Comparison of ENCODE assay signal across 8 cellular contexts in genomic region chr1:63322248-63322943, GRCh38. TPM values are rescaled to one million over a fixed set of nuclear protein-coding genes. Genes with fewer than 3 reads are reported as not detected.
DNase-seq lines count a peak whose midpoint lies in the region; ATAC-seq, FAIRE-seq and TF ChIP-seq lines count a peak whose summit lies in the region.

TSS of gene FOXD3 (plus strand) at chr1:63322567. CDS start at chr1:63323059, 492 bp downstream.

- H4K20me1 ChIP-seq in H1 (replicated peaks in 1 of 2; ENCODE audit: control insufficient read depth in 1 of 2, insufficient read depth in 2 of 2, low read length in 2 of 2) = peaks cover 0 to 2% of the 10 kb centered on the region in 2 experiments

- peak within 1 kb of the TSS; percentile 98 for H2BK5ac ChIP-seq in H1 (ENCODE audit: low read depth, low read length)

- no peak for TF ChIP-seq EP300 in H1 (IDR thresholded peaks at IDR 0.05; ENCODE audit: borderline replicate concordance in 1 of 2, low read depth in 2 of 2, low read length in 2 of 2)

- H2BK12ac ChIP-seq in H1 (ENCODE audit: low read depth, low read length) = peak within 1 kb of the TSS; percentile 94

- H3K4me3 ChIP-seq in HUES64 (ENCODE audit: low read length) (peak within 1 kb of the TSS; percentile 74), H1 (ENCODE audit: extremely low read depth in 1 of 4, insufficient read depth in 2 of 4, low read depth in 3 of 4, low read length in 4 of 4) (peak within 1 kb of the TSS; percentile 57 to 80 (median 66))

- FAIRE-seq in H1 (lab: Jason Lieb, UNC) = no peak

- peak within 1 kb of the TSS; percentile 95 for H3K56ac ChIP-seq in H1 (replicated peaks; ENCODE audit: insufficient read length, low read depth, low read length)

- peaks cover 0 to 29% of the 10 kb centered on the region in 2 experiments; a peak in 3 of 4 replicates for H3K79me2 ChIP-seq in H1 (ENCODE audit: control insufficient read depth in 1 of 2, insufficient read depth in 2 of 2, low read length in 2 of 2)

- no peaks in the 10 kb centered on the region for H3K9me3 ChIP-seq in HUES64 (ENCODE audit: insufficient read depth, low read depth, low read length)
- H3K9me3 ChIP-seq in H1 (ENCODE audit: insufficient read depth in 2 of 2, low read depth in 1 of 2, low read length in 1 of 2) = no peaks in the 10 kb centered on the region

- peak in 1 of 2 experiments; percentile 78; a peak in 2 of 3 replicates for TF ChIP-seq POLR2A in H1 (IDR thresholded peaks at IDR 0.05; ENCODE audit: control extremely low read depth in 1 of 2, low read depth in 2 of 2, low read length in 2 of 2)

- no peak for TF ChIP-seq RAD21 in H1 (IDR thresholded peaks at IDR 0.05 in 1 of 2, conservative IDR thresholded peaks at IDR 0.05 in 1 of 2; ENCODE audit: low read depth in 2 of 2, low read length in 2 of 2)

- H3K27me3 ChIP-seq in HUES64 (ENCODE audit: insufficient read depth, low read length) = peaks cover 100% of the 10 kb centered on the region
- H3K27me3 ChIP-seq in H1 (replicated peaks in 1 of 4; ENCODE audit: control insufficient read depth in 3 of 4, extremely low read depth in 1 of 4, insufficient read depth in 3 of 4, low read length in 3 of 4) = peaks cover 3 to 74% (median 40%) of the 10 kb centered on the region in 4 experiments; a peak in 6 of 7 replicates

- no peak for TF ChIP-seq CTCF in H1 (IDR thresholded peaks at IDR 0.05; ENCODE audit: control extremely low read depth in 1 of 3, insufficient read depth in 1 of 3, low read depth in 1 of 3, low read length in 3 of 3)

- CTCF ChIA-PET in H1 (lab: Charles Lee; ENCODE audit: partially characterized antibody) = interaction anchor here (0.7 to 1.7 kb wide), 7 partner anchors 16 to 317 kb away, joined by 3 to 6 read pairs (median 3); partner anchors contain the start of gene ALG6

- H3K23me2 ChIP-seq in H1 (ENCODE audit: low read depth, low read length) = peaks cover 48% of the 10 kb centered on the region

- H2AFZ ChIP-seq in H1 (ENCODE audit: low read length) = no peak within 1 kb of the TSS

- ATAC-seq in GM19023 (IDR thresholded peaks at IDR 0.05; ENCODE audit: unreplicated experiment) = peak; percentile 59
- no peak for ATAC-seq in HG03135 (IDR thresholded peaks at IDR 0.05; ENCODE audit: unreplicated experiment)

- peak within 1 kb of the TSS; percentile 75 for H4K8ac ChIP-seq in H1 (ENCODE audit: extremely low read depth, insufficient read depth, low read length)

- no peak within 1 kb of the TSS for H3K4ac ChIP-seq in H1 (replicated peaks; ENCODE audit: insufficient read length, low read depth, low read length)

- peak within 1 kb of the TSS; percentile 50 for H3K9ac ChIP-seq in HUES64 (ENCODE audit: low read depth, low read length)
- peak within 1 kb of the TSS; percentile 42 to 76 (median 60); a peak in 6 of 7 replicates for H3K9ac ChIP-seq in H1 (replicated peaks in 1 of 4; ENCODE audit: extremely low read depth in 1 of 4, low read depth in 3 of 4, low read length in 3 of 4)

- DNase-seq in CD1c-positive myeloid dendritic cell (ENCODE audit: extremely low spot score) = peak; percentile 53
- peak; percentile 61 for DNase-seq in SW480 (ENCODE audit: low spot score)
- peak in 1 of 2 experiments; percentile 95 for DNase-seq in H1 (ENCODE audit: low read depth in 1 of 2, low spot score in 2 of 2)
- peak; percentile 46 for DNase-seq in mucosa of gallbladder (ENCODE audit: low spot score)
- DNase-seq in pons (ENCODE audit: low spot score) = no peak

- no peak within 1 kb of the TSS for H3K23ac ChIP-seq in H1 (ENCODE audit: insufficient read length)

- H2BK20ac ChIP-seq in H1 (ENCODE audit: low read length) = no peak within 1 kb of the TSS

- H3K4me2 ChIP-seq in H1 (ENCODE audit: insufficient read depth in 1 of 2, low read depth in 2 of 2, low read length in 2 of 2) = peak within 1 kb of the TSS; percentile 86 to 94

- H3K14ac ChIP-seq in H1 (ENCODE audit: insufficient read length) = no peak within 1 kb of the TSS

- no peaks in the 10 kb centered on the region for H3K79me1 ChIP-seq in H1 (ENCODE audit: low read depth, low read length)

- H3K36me3 ChIP-seq in HUES64 (ENCODE audit: insufficient read depth, low read length) (no peaks in the 10 kb centered on the region), H1 (ENCODE audit: control insufficient read depth in 2 of 4, insufficient read depth in 4 of 4, low read length in 3 of 4) (no peaks in the 10 kb centered on the region)

- H2AK5ac ChIP-seq in H1 (ENCODE audit: low read depth, low read length) = peak within 1 kb of the TSS; percentile 40; the same call in 1 of the 2 replicates

- H4K91ac ChIP-seq in H1 (replicated peaks; ENCODE audit: insufficient read length, low read length) = peak within 1 kb of the TSS; percentile 52

- H4K5ac ChIP-seq in H1 (ENCODE audit: insufficient read length, low read depth, low read length) = no peak within 1 kb of the TSS

- H3K4me1 ChIP-seq in HUES64 (ENCODE audit: insufficient read depth, low read length) (peaks cover 37% of the 10 kb centered on the region), H1 (replicated peaks in 1 of 4; ENCODE audit: control insufficient read depth in 3 of 4, insufficient read depth in 4 of 4, low read length in 3 of 4) (peaks cover 4 to 23% (median 12%) of the 10 kb centered on the region in 4 experiments)

- POLR2A ChIA-PET in H1 (lab: Charles Lee; ENCODE audit: partially characterized antibody) = interaction anchor here (0.8 to 3.1 kb wide), 6 partner anchors 9 to 250 kb away, joined by 3 to 20 read pairs (median 3); partner anchors contain the start of gene ALG6

- H3K27ac ChIP-seq in HUES64 (ENCODE audit: low read depth, low read length) = peak within 1 kb of the TSS; percentile 87; the same call in 1 of the 2 replicates
- H3K27ac ChIP-seq in H1 (ENCODE audit: low read depth, low read length) = peak within 1 kb of the TSS; percentile 79; the same call in 1 of the 2 replicates

- H2BK120ac ChIP-seq in H1 (replicated peaks; ENCODE audit: low read depth, low read length) = no peak within 1 kb of the TSS

- peak within 1 kb of the TSS; percentile 90 for H3K18ac ChIP-seq in H1 (ENCODE audit: extremely low read depth, low read length)

- peak within 1 kb of the TSS; percentile 72; the same call in 1 of the 2 replicates for H2BK15ac ChIP-seq in H1 (ENCODE audit: low read length)

- under 1% methylated on average over 74 of the region's 78 CpGs for WGBS in HUES64
- WGBS in H1 (ENCODE audit: extremely low coverage in 1 of 2, insufficient coverage in 1 of 2, insufficient read length in 1 of 2, insufficient replicate concordance in 2 of 2, low coverage in 1 of 2, low lambda C conversion rate in 2 of 2, missing lambda C conversion rate in 1 of 2), 2 experiments = 2% methylated on average over 63 of the region's 78 CpGs; no CpG with 5 or more reads in 1 of the 2 experiments

TF ChIP-seq in H1, 55 proteins besides CTCF, POLR2A, EP300 and RAD21 (continues in another document):
- no peak for TF ChIP-seq BRCA1 (IDR thresholded peaks at IDR 0.05; ENCODE audit: low read depth, low read length)
- TF ChIP-seq KDM5A (IDR thresholded peaks at IDR 0.05; ENCODE audit: low read length) = no peak
- peak; percentile 32 for TF ChIP-seq NANOG (IDR thresholded peaks at IDR 0.05; ENCODE audit: insufficient read depth, low read depth, low read length, poor library complexity, severe bottlenecking)
- no peak for TF ChIP-seq BACH1 (IDR thresholded peaks at IDR 0.05; ENCODE audit: low read length)
- TF ChIP-seq CHD2 (IDR thresholded peaks at IDR 0.05; ENCODE audit: low read length) = no peak
- no peak for TF ChIP-seq EZH2 (IDR thresholded peaks at IDR 0.05; ENCODE audit: low read depth, low read length, severe bottlenecking)
- TF ChIP-seq HDAC2 (IDR thresholded peaks at IDR 0.05; ENCODE audit: borderline replicate concordance in 1 of 2, low read depth in 2 of 2, low read length in 2 of 2) = no peak
- peak; percentile 13 for TF ChIP-seq TAF7 (optimal IDR thresholded peaks at IDR 0.05; ENCODE audit: borderline replicate concordance, low read depth, low read length)
- no peak for TF ChIP-seq SRF (IDR thresholded peaks at IDR 0.05; ENCODE audit: low read depth, low read length)
- TF ChIP-seq SIRT6 (IDR thresholded peaks at IDR 0.05; ENCODE audit: low read length) = no peak
- no peak for TF ChIP-seq ASH2L (IDR thresholded peaks at IDR 0.05; ENCODE audit: low read length)
- TF ChIP-seq GABPA (IDR thresholded peaks at IDR 0.05; ENCODE audit: borderline replicate concordance, insufficient read depth, low read length) = no peak
- TF ChIP-seq HDAC6 (IDR thresholded peaks at IDR 0.05; ENCODE audit: low read depth, low read length) = no peak
- TF ChIP-seq JUND (IDR thresholded peaks at IDR 0.05; ENCODE audit: low read length) = peak; percentile 53
- TF ChIP-seq SIX5 (IDR thresholded peaks at IDR 0.05; ENCODE audit: low read depth, low read length) = no peak
- no peak for TF ChIP-seq RFX5 (IDR thresholded peaks at IDR 0.05; ENCODE audit: borderline replicate concordance, low read depth, low read length)
- no peak for TF ChIP-seq SP2 (IDR thresholded peaks at IDR 0.05; ENCODE audit: low read length)
- TF ChIP-seq TBP (IDR thresholded peaks at IDR 0.05; ENCODE audit: low read depth, low read length) = peak; percentile 70; the same call in 1 of the 2 replicates
- TF ChIP-seq ATF3 (IDR thresholded peaks at IDR 0.05; ENCODE audit: insufficient read depth, low read depth, low read length) = peak; percentile 44; the same call in 1 of the 2 replicates
- TF ChIP-seq GTF2F1 (IDR thresholded peaks at IDR 0.05; ENCODE audit: borderline replicate concordance, low read depth, low read length) = no peak
- 0 out of 2 replicates have a peak, but pooled peaks have one; percentile 30 for TF ChIP-seq RBBP5 (IDR thresholded peaks at IDR 0.05; ENCODE audit: borderline replicate concordance, low read depth, low read length)
- TF ChIP-seq POLR2AphosphoS5 (IDR thresholded peaks at IDR 0.05; ENCODE audit: low read depth, low read length) = peak; percentile 76

RNA-seq across cellular contexts. Expression of gene FOXD3, which starts in this region (rescaled TPM):
- 10.0 TPM for polyA plus RNA-seq in HUES64 (2013, experiment 1 of 2)
- polyA plus RNA-seq in HUES64 (2013, experiment 2 of 2) = 8.2 TPM
- total RNA-seq in H1 (2021; fragmentation: NEBNext Ultra II Directional; extraction: Animal tissue kit (Norgen Biotek cat#: 25700)) = 33.7 and 35.8 TPM in 2 replicates
- 8.7 and 12.8 TPM in 2 replicates for polyA plus RNA-seq in H1 (2011; rRNA removed)
- 7.3 TPM for polyA plus RNA-seq in H1 (2011; cell fraction: cytosol; rRNA removed)
- 9.5 TPM for polyA plus RNA-seq in H1 (2011; cell fraction: nucleus; rRNA removed)
- polyA plus RNA-seq in H1 (2012, experiment 1 of 2) = 7.6 to 12.3 TPM (median 11.1 TPM) in 4 replicates
- 10.5 TPM for polyA plus RNA-seq in H1 (2012, experiment 2 of 2)
- polyA plus RNA-seq in H1 (2013, experiment 1 of 2) = 27.2 TPM
- polyA plus RNA-seq in H1 (2013, experiment 2 of 2) = 26.0 TPM
- polyA minus RNA-seq in H1 (2011; rRNA and poly(A)+ RNA removed) = 1.5 and 2.1 TPM in 2 replicates
- 15.1 TPM for polyA minus RNA-seq in H1 (2011; cell fraction: cytosol; rRNA and poly(A)+ RNA removed)
- polyA minus RNA-seq in H1 (2011; cell fraction: nucleus; rRNA and poly(A)+ RNA removed) = 9.2 TPM
- total RNA-seq in mucosa of gallbladder = 1.3 TPM

Comparison
In these comparisons a context has a peak if more than half of its experiments do, and no peak if none do; other contexts are left out.
1. RNA of gene FOXD3 (total RNA-seq): 33.7 to 35.8 TPM in H1; 1.3 TPM in mucosa of gallbladder (single experiment); every median in the first group is over 10 times any median in the second.